19 cellular contexts compared by ENCODE assay signal in the genomic region with DNA sequence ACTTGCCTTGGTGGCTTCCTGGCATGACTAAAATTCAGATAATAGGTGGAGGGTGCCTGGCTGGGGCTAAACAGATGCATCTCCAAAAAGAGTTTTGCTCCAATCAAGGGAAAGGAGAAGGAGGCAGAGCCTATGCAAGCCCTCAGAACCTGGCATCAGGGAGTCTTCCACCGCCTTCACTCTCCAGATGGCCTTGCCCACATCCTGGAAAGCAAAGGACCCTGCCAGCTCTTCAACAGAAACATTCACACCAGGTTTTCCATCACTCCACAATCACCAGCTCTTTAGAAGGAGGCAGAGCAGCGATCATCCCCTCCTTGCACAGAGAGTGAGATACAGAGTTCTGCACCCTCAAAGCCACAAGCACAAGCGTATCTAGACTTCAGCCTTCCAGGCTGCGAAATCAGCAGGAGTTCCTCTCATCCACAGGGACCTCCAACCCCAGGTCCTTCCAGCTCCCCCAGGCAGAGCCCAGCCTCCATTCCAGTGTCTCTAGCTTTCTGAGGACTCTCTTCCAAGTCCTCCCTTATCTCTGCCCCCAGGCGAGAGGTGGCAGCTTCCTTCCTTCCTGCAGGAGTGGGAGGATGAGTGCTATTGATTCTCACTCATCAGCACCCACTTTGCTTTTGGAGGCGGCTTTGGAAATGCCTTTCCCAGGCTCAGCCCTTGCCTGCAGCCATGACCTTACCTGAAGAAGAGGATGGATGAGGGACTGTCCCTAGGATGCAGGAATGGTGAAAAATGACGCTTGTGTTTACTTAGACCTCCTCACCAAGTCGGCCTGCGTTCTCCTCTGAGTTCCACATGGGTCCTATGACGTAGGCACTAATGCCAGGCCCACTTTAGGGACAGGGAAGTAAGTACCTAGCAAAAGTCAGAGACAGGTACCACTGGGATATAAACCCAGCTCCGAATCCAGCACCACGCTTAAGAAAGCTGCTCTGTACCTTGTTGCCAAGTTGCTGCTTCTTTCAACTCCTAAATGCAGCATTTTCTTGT.
DNase-seq lines count a peak whose midpoint lies in the region; ATAC-seq, FAIRE-seq and TF ChIP-seq lines count a peak whose summit lies in the region.
"Had no signal": no experiment of that assay in that cellular context is flagged by ENCODE, and none has a peak within 500 bp of the region (broad histone marks: within the 10 kb centered on the region; RNA-seq: fewer than 3 reads in every experiment).

No MANE protein-coding gene starts in this region.

- no peak overlapping the region for H3K4me2 ChIP-seq in keratinocyte (ENCODE audit: control insufficient read depth, extremely low read depth, insufficient read depth, low read depth, low read length)

- intact Hi-C loops in activated naive CD4-positive, alpha-beta T cell treated with anti-CD3 and anti-CD28 coated beads for 36 hours (cut with micrococcal nuclease): no loop called here

- H3K27me3 ChIP-seq in H7 (ENCODE audit: control insufficient read depth, insufficient read depth, low read length) (no peaks in the 10 kb centered on the region), keratinocyte (ENCODE audit: control insufficient read depth, extremely low read depth, insufficient read depth, low read length) (peaks cover 9% of the 10 kb centered on the region)

- no peak for TF ChIP-seq CTCF in keratinocyte (optimal IDR thresholded peaks at IDR 0.05 in 1 of 3, IDR thresholded peaks at IDR 0.05 in 1 of 3, conservative IDR thresholded peaks at IDR 0.05 in 1 of 3; ENCODE audit: extremely low read depth in 1 of 3, insufficient read depth in 2 of 3, low read length in 3 of 3)

- H3K4me3 Mint-ChIP-seq in stimulated activated memory B cell treated with anti-CD40 and anti-IgM and Interleukin-4, amounts not matched to agents 10 μg/mL and 1 μg/mL and 100 μg/mL, for 72 hours: no peak overlapping the region
- no peak overlapping the region for H3K4me3 Mint-ChIP-seq in activated naive CD4-positive, alpha-beta T cell treated with anti-CD3 and anti-CD28 coated beads for 36 hours
- H3K4me3 Mint-ChIP-seq: CD14-positive monocyte had no signal

- CTCF ChIA-PET in activated naive CD4-positive, alpha-beta T cell treated with anti-CD3 and anti-CD28 coated beads for 36 hours (lab: Charles Lee): no interaction called here

- no peaks in the 10 kb centered on the region for H3K4me1 Mint-ChIP-seq in stimulated activated memory B cell treated with anti-CD40 and anti-IgM and Interleukin-4, amounts not matched to agents 10 μg/mL and 1 μg/mL and 100 μg/mL, for 72 hours
- no peaks in the 10 kb centered on the region for H3K4me1 Mint-ChIP-seq in activated naive CD4-positive, alpha-beta T cell treated with anti-CD3 and anti-CD28 coated beads for 36 hours (ENCODE audit: low read depth)

- H3K27ac Mint-ChIP-seq in stimulated activated memory B cell treated with anti-CD40 and anti-IgM and Interleukin-4, amounts not matched to agents 10 μg/mL and 1 μg/mL and 100 μg/mL, for 72 hours: no peak overlapping the region
- H3K27ac Mint-ChIP-seq in activated naive CD4-positive, alpha-beta T cell treated with anti-CD3 and anti-CD28 coated beads for 36 hours: no peak overlapping the region

- H3K36me3 Mint-ChIP-seq in stimulated activated memory B cell treated with anti-CD40 and anti-IgM and Interleukin-4, amounts not matched to agents 10 μg/mL and 1 μg/mL and 100 μg/mL, for 72 hours: no peaks in the 10 kb centered on the region
- H3K36me3 Mint-ChIP-seq in activated naive CD4-positive, alpha-beta T cell treated with anti-CD3 and anti-CD28 coated beads for 36 hours (ENCODE audit: low read depth): no peaks in the 10 kb centered on the region
- H3K36me3 Mint-ChIP-seq: CD14-positive monocyte had no signal

- peaks cover 11% of the 10 kb centered on the region for H3K4me1 ChIP-seq in keratinocyte (ENCODE audit: control insufficient read depth, extremely low read depth, insufficient read depth, low read length)

- no peaks in the 10 kb centered on the region for H3K79me2 ChIP-seq in keratinocyte (ENCODE audit: control insufficient read depth, insufficient read depth, low read length)

- peak; percentile 51 for FAIRE-seq in keratinocyte (lab: Jason Lieb, UNC)

- H3K9me3 ChIP-seq in keratinocyte (ENCODE audit: control insufficient read depth, low read depth, low read length): no peaks in the 10 kb centered on the region
- H3K9me3 ChIP-seq: SJCRH30 had no signal

- H4K20me1 ChIP-seq in keratinocyte (ENCODE audit: control insufficient read depth, extremely low read depth, insufficient read depth, low read length): no peaks in the 10 kb centered on the region

- H3K27me3 Mint-ChIP-seq in stimulated activated memory B cell treated with anti-CD40 and anti-IgM and Interleukin-4, amounts not matched to agents 10 μg/mL and 1 μg/mL and 100 μg/mL, for 72 hours: peaks cover 26% of the 10 kb centered on the region
- H3K27me3 Mint-ChIP-seq in activated naive CD4-positive, alpha-beta T cell treated with anti-CD3 and anti-CD28 coated beads for 36 hours (ENCODE audit: low read depth): peaks cover 15% of the 10 kb centered on the region

- H3K4me3 ChIP-seq in H7 (ENCODE audit: insufficient read depth, low read depth, low read length) (no peak overlapping the region), keratinocyte (ENCODE audit: control insufficient read depth in 2 of 3, extremely low read depth in 1 of 3, insufficient read depth in 2 of 3, low read depth in 1 of 3, low read length in 3 of 3) (no peak overlapping the region)
- H3K4me3 ChIP-seq: GM23248, SJCRH30 had no signal

- H3K9me1 ChIP-seq in keratinocyte (ENCODE audit: control insufficient read depth, extremely low read depth, insufficient read depth, low read length): no peaks in the 10 kb centered on the region

- H3K9ac ChIP-seq in keratinocyte (ENCODE audit: control insufficient read depth, extremely low read depth, insufficient read depth, low read length): no peak overlapping the region
- H3K9ac ChIP-seq: GM23248 had no signal

- peak; percentile 16 for ATAC-seq in stimulated activated memory B cell treated with anti-CD40 and anti-IgM and Interleukin-4, amounts not matched to agents 10 μg/mL and 1 μg/mL and 100 μg/mL, for 72 hours

- no peaks in the 10 kb centered on the region for H3K36me3 ChIP-seq in H7 (replicated peaks; ENCODE audit: control insufficient read depth, insufficient read depth, low read length)
- no peaks in the 10 kb centered on the region for H3K36me3 ChIP-seq in keratinocyte (ENCODE audit: control insufficient read depth in 2 of 2, extremely low read depth in 1 of 2, insufficient read depth in 2 of 2, low read length in 2 of 2)
- H3K36me3 ChIP-seq: SJCRH30 had no signal

- H3K9me3 Mint-ChIP-seq in stimulated activated memory B cell treated with anti-CD40 and anti-IgM and Interleukin-4, amounts not matched to agents 10 μg/mL and 1 μg/mL and 100 μg/mL, for 72 hours: peaks cover 9% of the 10 kb centered on the region
- no peaks in the 10 kb centered on the region for H3K9me3 Mint-ChIP-seq in activated naive CD4-positive, alpha-beta T cell treated with anti-CD3 and anti-CD28 coated beads for 36 hours

- dilution Hi-C loops in keratinocyte (cut with MboI; ENCODE audit: extremely low pct_ligation_motif_present, low sequenced_read_pairs): no loop called here

- peak; percentile 19 for DNase-seq in H7
- peak; percentile 35 for DNase-seq in RPMI7951 (ENCODE audit: low read depth)
- no peak for DNase-seq in keratinocyte (ENCODE audit: low read depth, low spot score)
- no peak for DNase-seq in 8988T
- no peak for DNase-seq in stimulated activated CD4-positive, alpha-beta T cell treated with anti-CD3 and anti-CD28 coated beads, Interleukin-4, amount 100 ng/mL, for 1 hour
- no peak for DNase-seq in activated naive CD4-positive, alpha-beta T cell treated with anti-CD3 and anti-CD28 coated beads for 36 hours
- DNase-seq: AML-193, DMS 273 treated with DMSO at 0.1 percent for 48 hours, GDM1, GM23248, KG1, NCI-H1417, NCI-H187, NCI-H2107, NCI-H510A treated with DMSO at 0.1 percent for 48 hours, NCI-H82 had no signal

- H3K27ac ChIP-seq in keratinocyte (ENCODE audit: control insufficient read depth, insufficient read depth, low read length): no peak overlapping the region
- H3K27ac ChIP-seq: GM23248, SJCRH30 had no signal

- no peak overlapping the region for H2AFZ ChIP-seq in keratinocyte (ENCODE audit: control insufficient read depth, low read length)
- H2AFZ ChIP-seq: GM23248 had no signal

Comparison
In these comparisons a context has a peak if more than half of its experiments do, and no peak if none do; other contexts are left out.
1. DNase-seq: peak in H7 (single experiment) and RPMI7951 (single experiment); none in keratinocyte (single experiment), 8988T (single experiment), stimulated activated CD4-positive, alpha-beta T cell treated with anti-CD3 and anti-CD28 coated beads, Interleukin-4, amount 100 ng/mL, for 1 hour (single experiment) and activated naive CD4-positive, alpha-beta T cell treated with anti-CD3 and anti-CD28 coated beads for 36 hours (single experiment).